ENCODE assay signal across 19 cellular contexts in the genomic region with DNA sequence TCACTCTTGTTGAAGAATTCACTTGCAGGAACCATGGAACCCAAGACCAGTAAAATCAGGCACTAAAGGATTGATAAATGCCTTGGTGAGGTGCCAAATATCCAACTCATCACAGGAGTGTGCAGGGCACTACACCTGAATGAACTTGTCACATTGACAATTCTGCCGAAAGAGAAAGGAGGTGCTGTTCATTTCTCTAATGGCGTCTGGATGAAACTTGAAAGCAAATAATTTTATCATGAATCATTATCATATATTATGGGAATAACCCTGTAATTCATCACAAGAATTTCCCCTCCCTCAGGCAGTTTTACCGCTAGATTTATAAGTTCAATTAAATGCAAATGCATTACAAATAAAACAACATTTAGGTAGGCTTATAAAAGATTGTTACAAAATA.
"Had no signal": no experiment of that assay in that cellular context is flagged by ENCODE, and none has a peak within 500 bp of the region (broad histone marks: within the 10 kb centered on the region; RNA-seq: fewer than 3 reads in every experiment).

No MANE protein-coding gene starts in this region.

- H3K27ac ChIP-seq: colonic mucosa, gastroesophageal sphincter, neutrophil, spleen, tibial artery, upper lobe of left lung, uterus had no signal

- H3K4me1 Mint-ChIP-seq: naive thymus-derived CD4-positive, alpha-beta T cell; stimulated activated memory B cell treated with anti-CD40 and anti-IgM and Interleukin-4, amounts not matched to agents 10 μg/mL and 1 μg/mL and 100 μg/mL, for 72 hours had no signal

- DNase-seq: colonic mucosa; effector CD4-positive, alpha-beta T cell; endodermal cell; glutamatergic neuron; naive thymus-derived CD4-positive, alpha-beta T cell; posterior cingulate gyrus; spleen; stimulated activated CD4-positive, alpha-beta T cell treated with anti-CD3 and anti-CD28 coated beads, Interleukin-15, amount 100 ng/mL, for 24 hours; stimulated activated CD4-positive, alpha-beta T cell treated with anti-CD3 and anti-CD28 coated beads, Interleukin-1b, Interleukin-23, amount 100 ng/mL, for 48 hours; stimulated activated CD4-positive, alpha-beta T cell treated with anti-CD3 and anti-CD28 coated beads, Interleukin-4, amount 100 ng/mL, for 24 hours; tibial artery; upper lobe of left lung; uterus had no signal

- H3K27me3 ChIP-seq: colonic mucosa, gastroesophageal sphincter, neutrophil, spleen, tibial artery, upper lobe of left lung, uterus had no signal

- H3K9me3 Mint-ChIP-seq: endodermal cell; naive thymus-derived CD4-positive, alpha-beta T cell; stimulated activated memory B cell treated with anti-CD40 and anti-IgM and Interleukin-4, amounts not matched to agents 10 μg/mL and 1 μg/mL and 100 μg/mL, for 72 hours; stimulated activated naive CD8-positive, alpha-beta T cell treated with anti-CD3 and anti-CD28 coated beads, Interleukin-15, Interleukin-2, amounts not matched to agents 100 ng/mL and 50 ng/mL, for 24 hours had no signal

- H3K27me3 Mint-ChIP-seq: stimulated activated memory B cell treated with anti-CD40 and anti-IgM and Interleukin-4, amounts not matched to agents 10 μg/mL and 1 μg/mL and 100 μg/mL, for 72 hours; stimulated activated naive CD8-positive, alpha-beta T cell treated with anti-CD3 and anti-CD28 coated beads, Interleukin-15, Interleukin-2, amounts not matched to agents 100 ng/mL and 50 ng/mL, for 24 hours had no signal

- H3K4me1 ChIP-seq: colonic mucosa, gastroesophageal sphincter, uterus had no signal

- H3K4me3 Mint-ChIP-seq: endodermal cell; naive thymus-derived CD4-positive, alpha-beta T cell; stimulated activated memory B cell treated with anti-CD40 and anti-IgM and Interleukin-4, amounts not matched to agents 10 μg/mL and 1 μg/mL and 100 μg/mL, for 72 hours; stimulated activated naive CD8-positive, alpha-beta T cell treated with anti-CD3 and anti-CD28 coated beads, Interleukin-15, Interleukin-2, amounts not matched to agents 100 ng/mL and 50 ng/mL, for 24 hours had no signal

- H3K27ac Mint-ChIP-seq: endodermal cell; naive thymus-derived CD4-positive, alpha-beta T cell; stimulated activated memory B cell treated with anti-CD40 and anti-IgM and Interleukin-4, amounts not matched to agents 10 μg/mL and 1 μg/mL and 100 μg/mL, for 72 hours; stimulated activated naive CD8-positive, alpha-beta T cell treated with anti-CD3 and anti-CD28 coated beads, Interleukin-15, Interleukin-2, amounts not matched to agents 100 ng/mL and 50 ng/mL, for 24 hours had no signal

- ATAC-seq: esophagus mucosa; gastroesophageal sphincter; naive thymus-derived CD4-positive, alpha-beta T cell; sciatic nerve had no signal

- H3K36me3 Mint-ChIP-seq: naive thymus-derived CD4-positive, alpha-beta T cell; stimulated activated memory B cell treated with anti-CD40 and anti-IgM and Interleukin-4, amounts not matched to agents 10 μg/mL and 1 μg/mL and 100 μg/mL, for 72 hours had no signal
